ENCODE assay signal across 1 cellular context in the genomic region with DNA sequence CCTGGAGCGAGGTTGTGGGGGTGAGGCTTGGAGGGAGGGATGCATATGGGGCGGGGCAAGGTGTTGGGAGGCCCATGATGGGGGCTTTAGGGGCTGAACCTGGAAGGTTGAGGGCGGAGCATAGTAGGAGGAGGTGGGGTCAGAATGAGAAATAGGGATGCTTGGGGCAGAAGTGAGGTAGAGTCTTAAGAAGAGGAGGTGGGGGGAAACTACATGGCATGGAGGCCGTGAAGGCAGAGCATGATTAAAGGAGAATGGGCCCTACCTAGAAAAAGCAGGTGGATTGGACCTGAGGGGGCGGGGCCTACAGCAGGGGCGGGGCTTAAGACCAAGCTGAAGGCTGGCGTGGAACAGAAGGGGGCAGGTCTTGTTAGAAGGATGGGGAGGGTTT.
TF ChIP-seq lines count a peak whose summit lies in the region.

No MANE protein-coding gene starts in this region.

TF ChIP-seq in IMR-90, 13 proteins besides CTCF, POLR2A, EP300 and RAD21 (continued from another document):
- TF ChIP-seq, protein P1, sequence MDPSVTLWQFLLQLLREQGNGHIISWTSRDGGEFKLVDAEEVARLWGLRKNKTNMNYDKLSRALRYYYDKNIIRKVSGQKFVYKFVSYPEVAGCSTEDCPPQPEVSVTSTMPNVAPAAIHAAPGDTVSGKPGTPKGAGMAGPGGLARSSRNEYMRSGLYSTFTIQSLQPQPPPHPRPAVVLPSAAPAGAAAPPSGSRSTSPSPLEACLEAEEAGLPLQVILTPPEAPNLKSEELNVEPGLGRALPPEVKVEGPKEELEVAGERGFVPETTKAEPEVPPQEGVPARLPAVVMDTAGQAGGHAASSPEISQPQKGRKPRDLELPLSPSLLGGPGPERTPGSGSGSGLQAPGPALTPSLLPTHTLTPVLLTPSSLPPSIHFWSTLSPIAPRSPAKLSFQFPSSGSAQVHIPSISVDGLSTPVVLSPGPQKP (IDR thresholded peaks at IDR 0.05; ENCODE audit: borderline replicate concordance, low read depth, low read length) = no peak
- TF ChIP-seq CEBPB (IDR thresholded peaks at IDR 0.05; ENCODE audit: low read depth, low read length) = no peak
- TF ChIP-seq NFE2L2 (IDR thresholded peaks at IDR 0.05; ENCODE audit: low read depth, low read length) = no peak
- TF ChIP-seq BHLHE40 (IDR thresholded peaks at IDR 0.05; ENCODE audit: low read depth, low read length) = no peak
- no peak for TF ChIP-seq SMC3 (IDR thresholded peaks at IDR 0.05; ENCODE audit: low read depth, low read length)
- no peak for TF ChIP-seq MAZ (IDR thresholded peaks at IDR 0.05; ENCODE audit: borderline replicate concordance, low read depth, low read length)
- no peak for TF ChIP-seq RFX5 (IDR thresholded peaks at IDR 0.05; ENCODE audit: low read depth, low read length)
- TF ChIP-seq RCOR1 (IDR thresholded peaks at IDR 0.05; ENCODE audit: insufficient replicate concordance, low read length) = no peak
- TF ChIP-seq, protein P2, sequence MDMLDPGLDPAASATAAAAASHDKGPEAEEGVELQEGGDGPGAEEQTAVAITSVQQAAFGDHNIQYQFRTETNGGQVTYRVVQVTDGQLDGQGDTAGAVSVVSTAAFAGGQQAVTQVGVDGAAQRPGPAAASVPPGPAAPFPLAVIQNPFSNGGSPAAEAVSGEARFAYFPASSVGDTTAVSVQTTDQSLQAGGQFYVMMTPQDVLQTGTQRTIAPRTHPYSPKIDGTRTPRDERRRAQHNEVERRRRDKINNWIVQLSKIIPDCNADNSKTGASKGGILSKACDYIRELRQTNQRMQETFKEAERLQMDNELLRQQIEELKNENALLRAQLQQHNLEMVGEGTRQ (IDR thresholded peaks at IDR 0.05; ENCODE audit: low read depth, low read length) = no peak
